Comparison of ENCODE assay signal across 8 cellular contexts in genomic region chr1:39026051-39026946, GRCh38. TPM values are rescaled to one million over a fixed set of nuclear protein-coding genes. Genes with fewer than 3 reads are reported as not detected.
DNase-seq lines count a peak whose midpoint lies in the region; ATAC-seq, FAIRE-seq and TF ChIP-seq lines count a peak whose summit lies in the region.

Gene NDUFS5, plus strand, starts transcription at chr1:39026350. Its CDS starts 2,375 bp downstream, at chr1:39028725.

- H3K36me3 ChIP-seq in pancreas = peaks cover 0 to 3% (median 0%) of the 10 kb centered on the region in 3 donors
- peaks cover 23 to 26% of the 10 kb centered on the region in 2 donors for H3K36me3 ChIP-seq in thyroid gland

- peak; percentile 9 to 84 for TF ChIP-seq POLR2A in thyroid gland (IDR thresholded peaks at IDR 0.05)

- ATAC-seq in HG02642 (IDR thresholded peaks at IDR 0.05; ENCODE audit: poor library complexity, unreplicated experiment) (peak; percentile 79), Right ventricle myocardium superior (ENCODE audit: poor library complexity) (peak; percentile 96), pancreas (peak; percentile 95 to 98 (median 96))

- H3K4me1 ChIP-seq in pancreas (peaks cover 0 to 3% (median 0%) of the 10 kb centered on the region in 3 donors), thyroid gland (peaks cover 5 to 12% of the 10 kb centered on the region in 2 donors)

- intact Hi-C loops in Right ventricle myocardium superior (cut with DNase I) = no loop called here
- intact Hi-C loops in pancreas (cut with DNase I) = no loop called here
- intact Hi-C loops in thyroid gland (cut with DNase I) = loop anchor here (5.0 kb wide), 1 partner anchor 154 kb away; the partner anchor contains the start of gene MYCBP

- H3K4me3 ChIP-seq in GM08714 (ENCODE audit: low read length) (peak within 1 kb of the TSS; percentile 79), pancreas (peak within 1 kb of the TSS; percentile 55 to 75 (median 72)), thyroid gland (replicated peaks in 1 of 3) (peak within 1 kb of the TSS; percentile 76 to 92 (median 79))

- no peak for FAIRE-seq in pancreas (lab: Jason Lieb, UNC)

- WGBS in pancreas, 2 donors = 0% methylated on average over 51 of the region's 51 CpGs
- 0 to 1% methylated on average over 30 to 51 of the region's 51 CpGs for WGBS in thyroid gland, 2 donors

- TF ChIP-seq CTCF in pancreas (IDR thresholded peaks at IDR 0.05) (no peak), thyroid gland (IDR thresholded peaks at IDR 0.05) (no peak)

- DNase-seq in NCI-H128 (lab: John Stamatoyannopoulos, UW; ENCODE audit: unreplicated experiment) (peak; percentile 86), SW 1271 (lab: John Stamatoyannopoulos, UW) (peak; percentile 62 to 86), Right ventricle myocardium superior (peak; percentile 95), pancreas (peak; percentile 88 to 95 (median 89)), thyroid gland (peak; percentile 93 to 94)
- DNase-seq in activated naive CD8-positive, alpha-beta T cell treated with anti-CD3 and anti-CD28 coated beads, Interleukin-2, amount 50 U/mL, for 16 hours (ENCODE audit: low read depth, low spot score) = peak; percentile 37

- H3K9me3 ChIP-seq in pancreas = no peaks in the 10 kb centered on the region
- no peaks in the 10 kb centered on the region for H3K9me3 ChIP-seq in thyroid gland

- H3K27me3 ChIP-seq in pancreas (no peaks in the 10 kb centered on the region), thyroid gland (no peaks in the 10 kb centered on the region)

- H3K27ac ChIP-seq in pancreas = peak within 1 kb of the TSS; percentile 83 to 96 (median 94)
- H3K27ac ChIP-seq in thyroid gland = peak within 1 kb of the TSS; percentile 91 to 96 (median 96)

RNA-seq across cellular contexts. Expression of gene NDUFS5, which starts in this region (rescaled TPM):
- total RNA-seq in Right ventricle myocardium superior (728 TPM), pancreas (10 to 100 TPM; 52.2 to 82.6 (median 66.9) TPM), thyroid gland (100 to 1,000 TPM; 428 to 631 (median 514) TPM)
- 100 to 1,000 TPM; 257 to 319 TPM for polyA plus RNA-seq in pancreas

Comparison
In these comparisons a context has a peak if more than half of its experiments do, and no peak if none do; other contexts are left out.
1. Peak in every context shown above with its lines: DNase-seq, ATAC-seq, H3K4me3 ChIP-seq and H3K27ac ChIP-seq.
2. DNase-seq: peak in every context shown above with its lines; median percentile 95 in Right ventricle myocardium superior; 94 in thyroid gland; 89 in pancreas; 86 in NCI-H128; 74 in SW 1271; 37 in activated naive CD8-positive, alpha-beta T cell treated with anti-CD3 and anti-CD28 coated beads, Interleukin-2, amount 50 U/mL, for 16 hours.